Comparison of ENCODE assay signal across 8 cellular contexts in genomic region chr1:185157599-185158469, GRCh38. TPM values are rescaled to one million over a fixed set of nuclear protein-coding genes. Genes with fewer than 3 reads are reported as not detected.
DNase-seq lines count a peak whose midpoint lies in the region; ATAC-seq and TF ChIP-seq lines count a peak whose summit lies in the region.

No MANE protein-coding gene starts in this region.

- H2AFZ ChIP-seq in PC-9, result peak overlapping the region; percentile 94

- H3K9me3 ChIP-seq in PC-9 (ENCODE audit: insufficient read depth, low read depth), result no peaks in the 10 kb centered on the region

- H3K79me2 ChIP-seq in PC-9 (ENCODE audit: low read depth), result peaks cover 19% of the 10 kb centered on the region

- H4K20me1 ChIP-seq in PC-9 (ENCODE audit: insufficient read depth), result no peaks in the 10 kb centered on the region

- no peaks in the 10 kb centered on the region for H3K27me3 ChIP-seq in PC-9 (ENCODE audit: insufficient read depth, low read depth)
- H3K27me3 ChIP-seq in dorsolateral prefrontal cortex, result no peaks in the 10 kb centered on the region

- no peaks in the 10 kb centered on the region for H3K9me3 Mint-ChIP-seq in activated T-cell treated with anti-CD3 and anti-CD28 coated beads, Interleukin-2, amount 50 U/mL, for 24 hours

- peaks cover 21% of the 10 kb centered on the region for H3K4me1 ChIP-seq in PC-9 (replicated peaks; ENCODE audit: insufficient read depth)

- ATAC-seq in HG02870 (IDR thresholded peaks at IDR 0.05; ENCODE audit: unreplicated experiment), result no peak
- no peak for ATAC-seq in HG02970 (IDR thresholded peaks at IDR 0.05; ENCODE audit: low FRiP score, unreplicated experiment)

- peak overlapping the region; percentile 81 for H3K4me2 ChIP-seq in PC-9

- H3K4me1 Mint-ChIP-seq in activated T-cell treated with anti-CD3 and anti-CD28 coated beads, Interleukin-2, amount 50 U/mL, for 24 hours (ENCODE audit: low read depth), result peaks cover 52% of the 10 kb centered on the region

- no peaks in the 10 kb centered on the region for H3F3A ChIP-seq in PC-9 (ENCODE audit: insufficient read depth, low read depth)

- H3K36me3 ChIP-seq in PC-9 (ENCODE audit: low read depth), result no peaks in the 10 kb centered on the region

- H3K9me2 ChIP-seq in PC-9 (ENCODE audit: insufficient read depth), result no peaks in the 10 kb centered on the region

- no peaks in the 10 kb centered on the region for H3K27me3 Mint-ChIP-seq in activated T-cell treated with anti-CD3 and anti-CD28 coated beads, Interleukin-2, amount 50 U/mL, for 24 hours

- intact Hi-C loops in PC-9 (cut with micrococcal nuclease; ENCODE audit: unreplicated experiment), result loop anchor here (1.0 to 5.0 kb wide), 6 partner anchors 111 to 514 kb away; partner anchors contain the start of genes EDEM3, IVNS1ABP and NIBAN1
- intact Hi-C loops in dorsolateral prefrontal cortex (cut with DNase I), result loop anchor here (1.0 to 5.0 kb wide), 6 partner anchors 111 to 1217 kb away; partner anchors contain the start of genes EDEM3 (in 2 of the 2), IVNS1ABP (in 2 of the 2), ODR4 (in 1 of the 2) and RNF2 (in 1 of the 2)

- TF ChIP-seq CTCF in PC-9 (conservative IDR thresholded peaks at IDR 0.05) (no peak), dorsolateral prefrontal cortex (IDR thresholded peaks at IDR 0.05 in 54 of 56, conservative IDR thresholded peaks at IDR 0.05 in 2 of 56; ENCODE audit: low read depth in 1 of 56, partially characterized antibody in 56 of 56) (no peak)

- H3K27ac ChIP-seq in PC-9 (no peak overlapping the region), dorsolateral prefrontal cortex (peak overlapping the region; percentile 60 to 100 (median 98))

- peak overlapping the region; percentile 92 for H3K4me3 Mint-ChIP-seq in activated T-cell treated with anti-CD3 and anti-CD28 coated beads, Interleukin-2, amount 50 U/mL, for 24 hours

- no peak for DNase-seq in activated T-cell treated with anti-CD3 and anti-CD28 coated beads, Interleukin-2, amount 50 U/mL, for 24 hours
- no peak for DNase-seq in activated T-cell treated with anti-CD3 and anti-CD28 coated beads, Interleukin-2, amount 50 U/mL, for 1 hour
- DNase-seq in PC-9 (no peak), dorsolateral prefrontal cortex (no peak), myocyte (ENCODE audit: low read depth) (peak; percentile 14), NCI-H2196 (lab: John Stamatoyannopoulos, UW; ENCODE audit: unreplicated experiment) (no peak)

- H3K4me3 ChIP-seq in PC-9 (peak overlapping the region; percentile 82), dorsolateral prefrontal cortex (peak overlapping the region; percentile 74 to 97 (median 89))

- TSS peak; percentile 58 for BruUV-seq in PC-9 (replicated peaks; lab: Mats Ljungman, UMichigan)

- H3K27ac Mint-ChIP-seq in activated T-cell treated with anti-CD3 and anti-CD28 coated beads, Interleukin-2, amount 50 U/mL, for 24 hours, result peak overlapping the region; percentile 99

- POLR2A ChIA-PET in PC-9 (lab: Charles Lee; ENCODE audit: unreplicated experiment), result no interaction called here

- CTCF ChIA-PET in PC-9 (lab: Charles Lee), result interaction anchor here (0.6 to 1.4 kb wide), 3 partner anchors 10 to 401 kb away, joined by 3 to 6 read pairs (median 3); no protein-coding TSS in a partner anchor

- H3K36me3 Mint-ChIP-seq in activated T-cell treated with anti-CD3 and anti-CD28 coated beads, Interleukin-2, amount 50 U/mL, for 24 hours (ENCODE audit: low read depth), result peaks cover 15% of the 10 kb centered on the region

RNA-seq across cellular contexts. Expression of gene SWT1, which starts 0.9 kb away (rescaled TPM):
- total RNA-seq in PC-9 (2021), result 2.9 and 3.6 TPM in 2 replicates
- total RNA-seq in dorsolateral prefrontal cortex, result 10 to 100 TPM in 39 of 120 experiments, 1 to 10 TPM in 81; 5.9 to 16.2 (median 9.2) TPM
- total RNA-seq in myocyte, result 4.6 and 6.7 TPM in 2 replicates
- polyA plus RNA-seq in myocyte (2012), result 1.4 TPM

RNA-seq across cellular contexts. Expression of gene TRMT1L, which starts 1.1 kb away (rescaled TPM):
- total RNA-seq in PC-9 (2021) (16.9 and 18.3 TPM in 2 replicates), dorsolateral prefrontal cortex (10 to 100 TPM; 10.1 to 38.0 (median 24.6) TPM), myocyte (25.7 and 32.6 TPM in 2 replicates)
- polyA plus RNA-seq in myocyte (2012), result 9.2 TPM
